In the genomic region with DNA sequence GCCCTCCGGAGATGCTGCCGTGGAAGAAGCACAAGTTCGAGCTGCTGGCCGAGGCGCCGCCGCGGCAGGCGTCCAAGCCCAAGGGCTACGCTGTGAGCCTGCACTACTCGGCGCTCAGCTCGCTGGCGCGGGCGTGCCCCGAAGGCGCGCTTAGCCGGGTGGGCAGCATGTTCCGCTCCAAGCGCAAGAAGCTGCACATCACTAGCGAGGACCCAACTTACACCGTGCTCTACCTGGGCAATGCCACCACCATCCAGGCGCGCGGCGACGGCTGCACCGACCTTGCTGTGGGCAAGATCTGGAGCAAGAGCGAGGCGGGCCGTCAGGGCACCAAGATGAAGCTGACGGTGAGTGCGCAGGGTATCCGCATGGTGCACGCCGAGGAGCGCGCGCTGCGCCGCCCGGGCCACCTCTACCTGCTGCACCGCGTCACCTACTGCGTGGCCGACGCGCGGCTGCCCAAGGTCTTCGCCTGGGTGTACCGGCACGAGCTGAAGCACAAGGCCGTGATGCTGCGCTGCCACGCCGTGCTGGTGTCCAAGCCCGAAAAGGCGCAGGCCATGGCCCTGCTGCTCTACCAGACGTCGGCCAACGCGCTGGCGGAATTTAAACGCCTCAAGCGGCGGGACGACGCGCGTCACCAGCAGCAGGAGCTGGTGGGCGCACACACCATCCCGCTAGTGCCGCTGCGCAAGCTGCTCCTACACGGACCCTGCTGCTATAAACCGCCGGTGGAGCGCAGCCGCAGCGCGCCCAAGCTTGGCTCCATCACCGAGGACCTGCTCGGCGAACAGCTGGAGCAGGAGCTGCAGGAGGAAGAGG, we compare ENCODE assay signal across 8 cellular contexts. TPM values are rescaled to one million over a fixed set of nuclear protein-coding genes. Genes with fewer than 3 reads are reported as not detected.
A peak's percentile ranks its signal among the peaks of the same experiment; 100 is the strongest.
DNase-seq lines count a peak whose midpoint lies in the region; ATAC-seq and TF ChIP-seq lines count a peak whose summit lies in the region.

No MANE protein-coding gene starts in this region.

- peak; percentile 61 for DNase-seq in DMS79 treated with DMSO at 0.1 percent for 48 hours (lab: John Stamatoyannopoulos, UW)
- peak; percentile 68 for DNase-seq in activated T-cell treated with anti-CD3 and anti-CD28 coated beads, Interleukin-2, amount 50 U/mL, for 24 hours
- peak; percentile 68 for DNase-seq in fibroblast of the aortic adventitia (ENCODE audit: low read depth)
- peak; percentile 60 for DNase-seq in nephron progenitor cell
- DNase-seq in NCI-H1694 (lab: John Stamatoyannopoulos, UW): no peak

- H3K36me3 ChIP-seq in HUES48 (ENCODE audit: control insufficient read depth, insufficient read depth, low read length): no peaks in the 10 kb centered on the region

- peak overlapping the region; percentile 7; the same call in 1 of the 2 replicates for H3K9ac ChIP-seq in HUES48 (ENCODE audit: low read depth, low read length)

- H3K9me3 ChIP-seq in HUES48 (ENCODE audit: control insufficient read depth, insufficient read depth, low read length): no peaks in the 10 kb centered on the region

- H3K4me3 Mint-ChIP-seq in activated T-cell treated with anti-CD3 and anti-CD28 coated beads, Interleukin-2, amount 50 U/mL, for 24 hours: peak overlapping the region; percentile 81
- H3K4me3 Mint-ChIP-seq in nephron progenitor cell: peak overlapping the region; percentile 97

- peak overlapping the region; percentile 79 for H3K27ac Mint-ChIP-seq in activated T-cell treated with anti-CD3 and anti-CD28 coated beads, Interleukin-2, amount 50 U/mL, for 24 hours
- no peak overlapping the region for H3K27ac Mint-ChIP-seq in nephron progenitor cell

- peaks cover 50% of the 10 kb centered on the region for H3K27me3 Mint-ChIP-seq in activated T-cell treated with anti-CD3 and anti-CD28 coated beads, Interleukin-2, amount 50 U/mL, for 24 hours
- H3K27me3 Mint-ChIP-seq in nephron progenitor cell (ENCODE audit: low read depth, poor library complexity): peaks cover 44% of the 10 kb centered on the region

- H3K4me1 ChIP-seq in HUES48 (ENCODE audit: control insufficient read depth, insufficient read depth, low read length): peaks cover 18% of the 10 kb centered on the region

- peaks cover 10% of the 10 kb centered on the region for H3K36me3 Mint-ChIP-seq in activated T-cell treated with anti-CD3 and anti-CD28 coated beads, Interleukin-2, amount 50 U/mL, for 24 hours (ENCODE audit: low read depth)
- no peaks in the 10 kb centered on the region for H3K36me3 Mint-ChIP-seq in nephron progenitor cell (ENCODE audit: low read depth)

- no peak for ATAC-seq in GM18868 (IDR thresholded peaks at IDR 0.05; ENCODE audit: unreplicated experiment)
- no peak for ATAC-seq in GM18520 (IDR thresholded peaks at IDR 0.05; ENCODE audit: unreplicated experiment)

- H3K27ac ChIP-seq in HUES48 (ENCODE audit: low read depth, low read length): peak overlapping the region; percentile 80

- TF ChIP-seq CTCF in fibroblast of the aortic adventitia (IDR thresholded peaks at IDR 0.05; ENCODE audit: insufficient read depth, low read length) (no peak), nephron progenitor cell (IDR thresholded peaks at IDR 0.05) (no peak)

- H3K4me3 ChIP-seq in HUES48 (ENCODE audit: low read depth, low read length): peak overlapping the region; percentile 61
- H3K4me3 ChIP-seq in fibroblast of the aortic adventitia (ENCODE audit: low read depth, low read length): peak overlapping the region; percentile 80

- peaks cover 70% of the 10 kb centered on the region for H3K4me1 Mint-ChIP-seq in activated T-cell treated with anti-CD3 and anti-CD28 coated beads, Interleukin-2, amount 50 U/mL, for 24 hours (ENCODE audit: low read depth)
- H3K4me1 Mint-ChIP-seq in nephron progenitor cell: peaks cover 74% of the 10 kb centered on the region

- H3K9me3 Mint-ChIP-seq in activated T-cell treated with anti-CD3 and anti-CD28 coated beads, Interleukin-2, amount 50 U/mL, for 24 hours: no peaks in the 10 kb centered on the region
- no peaks in the 10 kb centered on the region for H3K9me3 Mint-ChIP-seq in nephron progenitor cell

- peaks cover 32% of the 10 kb centered on the region for H3K27me3 ChIP-seq in HUES48 (ENCODE audit: control insufficient read depth, insufficient read depth, low read length)

RNA-seq across cellular contexts. Expression of gene FAM43A, which starts 1.3 kb away (rescaled TPM):
- total RNA-seq in fibroblast of the aortic adventitia (ENCODE audit: low replicate concordance): 12.7 and 14.1 TPM in 2 replicates

RNA-seq across cellular contexts. Expression of gene LSG1, which starts 15.0 kb away (rescaled TPM):
- 30.6 and 41.9 TPM in 2 replicates for total RNA-seq in fibroblast of the aortic adventitia (ENCODE audit: low replicate concordance)

RNA-seq across cellular contexts. Expression of gene TMEM44, which starts 53.8 kb away (rescaled TPM):
- 12.8 and 16.7 TPM in 2 replicates for total RNA-seq in fibroblast of the aortic adventitia (ENCODE audit: low replicate concordance)
